In the genomic region with DNA sequence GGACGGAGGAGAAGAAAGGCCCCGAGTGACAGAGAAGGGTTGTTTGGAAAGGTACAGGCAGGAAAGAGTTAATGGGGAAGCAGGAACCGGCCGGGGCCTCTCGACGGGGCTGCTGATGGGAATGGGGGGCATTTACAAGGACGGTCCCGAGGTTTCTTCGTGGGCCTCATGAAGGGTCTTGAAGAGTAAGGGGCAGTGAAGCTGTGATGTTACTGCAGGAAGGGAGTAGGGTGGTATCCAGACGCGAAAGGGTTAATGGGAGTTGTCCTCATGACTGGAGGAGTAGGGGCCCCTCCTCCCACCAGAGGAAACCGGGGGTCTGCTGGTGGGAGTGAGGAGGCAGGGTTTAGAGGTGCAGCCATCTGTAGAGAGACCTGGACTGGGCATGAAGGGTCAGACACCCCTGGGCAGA, we compare ENCODE assay signal across 8 cellular contexts. TPM values are rescaled to one million over a fixed set of nuclear protein-coding genes. Genes with fewer than 3 reads are reported as not detected.
DNase-seq lines count a peak whose midpoint lies in the region; ATAC-seq and TF ChIP-seq lines count a peak whose summit lies in the region.

No MANE protein-coding gene starts in this region.

- H3K4me1 ChIP-seq in body of pancreas, result peaks cover 59% of the 10 kb centered on the region
- peaks cover 0 to 51% (median 41%) of the 10 kb centered on the region in 4 donors for H3K4me1 ChIP-seq in tibial nerve

- TF ChIP-seq CTCF in body of pancreas (IDR thresholded peaks at IDR 0.05) (no peak), lower leg skin (IDR thresholded peaks at IDR 0.05) (no peak), tibial nerve (IDR thresholded peaks at IDR 0.05) (no peak)

- intact Hi-C loops in activated CD4-positive, alpha-beta T cell treated with anti-CD3 and anti-CD28 coated beads for 36 hours (cut with DNase I, micrococcal nuclease), result loop anchor here (1.0 to 10.0 kb wide), 14 partner anchors 35 to 680 kb away; a partner anchor contains a TSS
- intact Hi-C loops in body of pancreas (cut with DNase I), result no loop called here
- intact Hi-C loops in lower leg skin (cut with DNase I; ENCODE audit: low total_unique reads), result no loop called here

- TF ChIP-seq POLR2A in body of pancreas (IDR thresholded peaks at IDR 0.05) (no peak), lower leg skin (IDR thresholded peaks at IDR 0.05) (no peak), tibial nerve (IDR thresholded peaks at IDR 0.05) (no peak)

- H3K36me3 ChIP-seq in body of pancreas (replicated peaks in 1 of 2; ENCODE audit: insufficient read depth in 1 of 2, low read depth in 2 of 2) (peaks cover 0 to 2% of the 10 kb centered on the region in 2 donors), tibial nerve (peaks cover 0 to 32% (median 0%) of the 10 kb centered on the region in 3 donors)

- CTCF ChIA-PET in activated CD4-positive, alpha-beta T cell treated with anti-CD3 and anti-CD28 coated beads for 36 hours (lab: Charles Lee), result interaction anchor here (1.3 to 5.7 kb wide), 3 partner anchors 8 to 20 kb away, joined by 8 to 42 read pairs (median 23); no protein-coding TSS in a partner anchor

- POLR2A ChIA-PET in activated CD4-positive, alpha-beta T cell treated with anti-CD3 and anti-CD28 coated beads for 36 hours (lab: Charles Lee), result no interaction called here

- no peak for TF ChIP-seq EP300 in tibial nerve (IDR thresholded peaks at IDR 0.05)

- peak overlapping the region; percentile 91 for H3K27ac Mint-ChIP-seq in activated CD4-positive, alpha-beta T cell treated with anti-CD3 and anti-CD28 coated beads for 36 hours

- 0% methylated on average over 12 of the region's 12 CpGs for WGBS in body of pancreas, 2 donors
- 0 to 2% methylated on average over 12 of the region's 12 CpGs for WGBS in lower leg skin, 2 donors
- 0 to 1% methylated on average over 12 of the region's 12 CpGs for WGBS in tibial nerve, 2 donors

- H3K27ac ChIP-seq in body of pancreas (peak overlapping the region; percentile 82 to 96 (median 86)), tibial nerve (peak overlapping the region; percentile 85 to 96 (median 92))

- H3K27me3 Mint-ChIP-seq in activated CD4-positive, alpha-beta T cell treated with anti-CD3 and anti-CD28 coated beads for 36 hours, result no peaks in the 10 kb centered on the region

- no peak for ATAC-seq in activated CD4-positive, alpha-beta T cell treated with anti-CD3 and anti-CD28 coated beads for 36 hours
- ATAC-seq in body of pancreas, result no peak
- ATAC-seq in HG03139 (IDR thresholded peaks at IDR 0.05; ENCODE audit: unreplicated experiment), result no peak
- ATAC-seq in GM19328 (IDR thresholded peaks at IDR 0.05; ENCODE audit: unreplicated experiment), result no peak

- peak overlapping the region; percentile 84 for H3K4me3 Mint-ChIP-seq in activated CD4-positive, alpha-beta T cell treated with anti-CD3 and anti-CD28 coated beads for 36 hours

- DNase-seq in activated CD4-positive, alpha-beta T cell treated with anti-CD3 and anti-CD28 coated beads for 36 hours, result no peak
- no peak for DNase-seq in activated CD4-positive, alpha-beta T cell treated with anti-CD3 and anti-CD28 coated beads, Interleukin-2, amount 50 U/mL, for 1 hour
- DNase-seq in body of pancreas (peak in 1 of 4 donors; percentile 30), lower leg skin (ENCODE audit: low spot score in 2 of 2) (no peak), tibial nerve (ENCODE audit: low spot score in 2 of 2) (no peak), D341Med (ENCODE audit: low spot score) (no peak)

- H3K9me3 Mint-ChIP-seq in activated CD4-positive, alpha-beta T cell treated with anti-CD3 and anti-CD28 coated beads for 36 hours (ENCODE audit: low read depth), result no peaks in the 10 kb centered on the region

- H3K4me3 ChIP-seq in body of pancreas (peak overlapping the region; percentile 72 to 90), lower leg skin (ENCODE audit: low read depth, poor library complexity, severe bottlenecking) (peak overlapping the region; percentile 91), tibial nerve (peak overlapping the region; percentile 86 to 100 (median 98))

- no peaks in the 10 kb centered on the region for H3K27me3 ChIP-seq in body of pancreas
- H3K27me3 ChIP-seq in tibial nerve, result no peaks in the 10 kb centered on the region

- no peaks in the 10 kb centered on the region for H3K9me3 ChIP-seq in body of pancreas
- no peaks in the 10 kb centered on the region for H3K9me3 ChIP-seq in tibial nerve

- no peaks in the 10 kb centered on the region for H3K36me3 Mint-ChIP-seq in activated CD4-positive, alpha-beta T cell treated with anti-CD3 and anti-CD28 coated beads for 36 hours (ENCODE audit: low read depth)

- peaks cover 19% of the 10 kb centered on the region for H3K4me1 Mint-ChIP-seq in activated CD4-positive, alpha-beta T cell treated with anti-CD3 and anti-CD28 coated beads for 36 hours

RNA-seq across cellular contexts. Expression of a gene that starts 0.5 kb away (rescaled TPM):
- total RNA-seq in activated CD4-positive, alpha-beta T cell treated with anti-CD3 and anti-CD28 coated beads for 36 hours, result 10 to 100 TPM in 1 of 2 experiments, 1 to 10 TPM in 1; 9.8 to 16.2 TPM
- total RNA-seq in body of pancreas (100 to 1,000 TPM in 1 of 2 donors, 10 to 100 TPM in 1; 27.0 to 119 TPM), lower leg skin (10 to 100 TPM; 35.6 to 86.6 (median 57.0) TPM), tibial nerve (10 to 100 TPM; 37.9 to 77.7 (median 49.8) TPM)

RNA-seq across cellular contexts. Expression of a gene that starts 34.3 kb away (rescaled TPM):
- total RNA-seq in activated CD4-positive, alpha-beta T cell treated with anti-CD3 and anti-CD28 coated beads for 36 hours, result 1 to 10 TPM in 1 of 2 experiments, under 1 TPM in 1; 0.77 to 1.1 TPM
- total RNA-seq in body of pancreas, result not detected
- total RNA-seq in lower leg skin, result under 1 TPM in 1 of 4 donors, not detected in 3; 0.39 TPM
- total RNA-seq in tibial nerve, result 1 to 10 TPM in 2 of 4 donors, under 1 TPM in 2; 0.63 to 1.5 (median 1.1) TPM

RNA-seq across cellular contexts. Expression of a gene that starts 39.7 kb away (rescaled TPM):
- 1 to 10 TPM; 6.8 to 7.8 TPM for total RNA-seq in activated CD4-positive, alpha-beta T cell treated with anti-CD3 and anti-CD28 coated beads for 36 hours
- total RNA-seq in body of pancreas, result 10 to 100 TPM; 31.0 to 36.3 TPM
- total RNA-seq in lower leg skin, result 100 to 1,000 TPM in 3 of 4 donors, 10 to 100 TPM in 1; 99.7 to 148 (median 121) TPM
- total RNA-seq in tibial nerve, result 10 to 100 TPM; 59.2 to 85.7 (median 69.1) TPM

RNA-seq across cellular contexts. Expression of a gene that starts 54.8 kb away (rescaled TPM):
- 10 to 100 TPM; 61.1 to 64.0 TPM for total RNA-seq in activated CD4-positive, alpha-beta T cell treated with anti-CD3 and anti-CD28 coated beads for 36 hours
- total RNA-seq in body of pancreas (10 to 100 TPM; 20.0 to 31.0 TPM), lower leg skin (10 to 100 TPM; 20.7 to 31.9 (median 29.5) TPM), tibial nerve (10 to 100 TPM; 28.4 to 54.9 (median 36.9) TPM)

Comparison
In these comparisons a context has a peak if more than half of its experiments do, and no peak if none do; other contexts are left out.
1. intact Hi-C loops: an anchor here in activated CD4-positive, alpha-beta T cell treated with anti-CD3 and anti-CD28 coated beads for 36 hours (1.0 to 10.0 kb wide); none called in body of pancreas and lower leg skin.